ENCODE assay signal across 7 cellular contexts in genomic region chr9:76955406-76955805, GRCh38. TPM values are rescaled to one million over a fixed set of nuclear protein-coding genes. Genes with fewer than 3 reads are reported as not detected.
DNase-seq lines count a peak whose midpoint lies in the region; TF ChIP-seq lines count a peak whose summit lies in the region.
"Not testable (repeated sequence)": the region's sequence is repeated elsewhere in the genome, so short reads cannot be mapped to it uniquely, and the experiment has no call there.
"Had no signal": no experiment of that assay in that cellular context is flagged by ENCODE, and none has a peak within 500 bp of the region (broad histone marks: within the 10 kb centered on the region; RNA-seq: fewer than 3 reads in every experiment).

No MANE protein-coding gene starts in this region.

- not testable (repeated sequence) for H3K4me3 Mint-ChIP-seq in glutamatergic neuron (ENCODE audit: unreplicated experiment)

- H3K27me3 ChIP-seq in OCI-LY3 (ENCODE audit: low read depth, low read length), result not testable (repeated sequence)

- H3K27ac ChIP-seq in OCI-LY3 (ENCODE audit: low read length) (peak overlapping the region; percentile 62), VCaP (0 out of 2 replicates have a peak overlapping the region, but pooled peaks have one; percentile 85)

- H3K4me1 Mint-ChIP-seq in glutamatergic neuron (ENCODE audit: low read depth, unreplicated experiment), result not testable (repeated sequence)

- not testable (repeated sequence) for DNase-seq in glutamatergic neuron

- not testable (repeated sequence) for H3K9me3 Mint-ChIP-seq in glutamatergic neuron (ENCODE audit: unreplicated experiment)

- not testable (repeated sequence) for H3K36me3 ChIP-seq in OCI-LY3 (replicated peaks; ENCODE audit: low read depth, low read length)

- not testable (repeated sequence) for H4K20me1 ChIP-seq in OCI-LY3 (ENCODE audit: insufficient read depth, low read length)

- H3K9me3 ChIP-seq in OCI-LY3 (ENCODE audit: insufficient read depth, low read length), result not testable (repeated sequence)

- peak overlapping the region; percentile 67 for H3K27ac Mint-ChIP-seq in glutamatergic neuron (ENCODE audit: unreplicated experiment)

- H2AFZ ChIP-seq in OCI-LY3 (ENCODE audit: low read depth, low read length), result not testable (repeated sequence)

- H3K27me3 Mint-ChIP-seq in glutamatergic neuron (ENCODE audit: unreplicated experiment), result not testable (repeated sequence)

- not testable (repeated sequence) for H3K9ac ChIP-seq in OCI-LY3 (ENCODE audit: low read length)

- H3K79me2 ChIP-seq in OCI-LY3 (ENCODE audit: low read length), result peaks cover 13% of the 10 kb centered on the region

- not testable (repeated sequence) for H3K36me3 Mint-ChIP-seq in glutamatergic neuron (ENCODE audit: unreplicated experiment)

- H3K4me1 ChIP-seq in OCI-LY3 (ENCODE audit: low read length), result peaks cover 31% of the 10 kb centered on the region

- not testable (repeated sequence) for TF ChIP-seq CTCF in OCI-LY3 (IDR thresholded peaks at IDR 0.05; ENCODE audit: low read depth, low read length); VCaP (conservative IDR thresholded peaks at IDR 0.05); glutamatergic neuron (IDR thresholded peaks at IDR 0.05; ENCODE audit: partially characterized antibody, unreplicated experiment)

- not testable (repeated sequence) for H3K4me2 ChIP-seq in OCI-LY3 (ENCODE audit: low read length)

- H3K4me3 ChIP-seq in OCI-LY3 (ENCODE audit: low read length), result not testable (repeated sequence)

RNA-seq across cellular contexts. Expression of gene PRUNE2, which starts 49.5 kb away (rescaled TPM):
- 63.8 TPM for total RNA-seq in glutamatergic neuron (ENCODE audit: unreplicated experiment)
- total RNA-seq: A673; CD4-positive, alpha-beta T cell; CD4-positive, CD25-positive, alpha-beta regulatory T cell; CD8-positive, alpha-beta T cell had no signal
